In the genomic region with DNA sequence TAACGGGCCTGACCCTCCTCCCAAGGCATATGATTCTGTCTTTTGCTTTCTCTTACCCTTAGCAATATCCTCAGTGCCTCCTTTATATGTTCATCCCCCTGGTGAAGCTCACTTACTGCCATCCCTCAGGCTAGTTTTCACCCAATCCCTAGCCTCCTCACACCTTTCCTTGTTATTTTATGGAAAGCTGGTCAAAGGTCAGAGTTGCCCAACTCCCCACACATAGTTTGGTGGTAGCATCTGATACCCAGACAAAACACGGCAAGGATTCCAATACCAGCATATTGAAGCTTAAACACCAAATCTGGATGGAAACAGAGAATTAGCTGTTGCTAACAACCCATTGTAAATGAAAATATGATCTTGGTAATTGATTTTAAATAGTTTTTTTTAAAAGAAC, we compare ENCODE assay signal across 10 cellular contexts.
A peak's percentile ranks its signal among the peaks of the same experiment; 100 is the strongest.
DNase-seq lines count a peak whose midpoint lies in the region; ATAC-seq, FAIRE-seq and TF ChIP-seq lines count a peak whose summit lies in the region.
"Had no signal": no experiment of that assay in that cellular context is flagged by ENCODE, and none has a peak within 500 bp of the region (broad histone marks: within the 10 kb centered on the region; RNA-seq: fewer than 3 reads in every experiment).

No MANE protein-coding gene starts in this region.

- POLR2A ChIA-PET in CD8-positive, alpha-beta memory T cell (lab: Charles Lee), result interaction anchor here (0.7 to 1.1 kb wide), 2 partner anchors 13 kb away, joined by 3 to 4 read pairs; no protein-coding TSS in a partner anchor

- FAIRE-seq in D721Med (lab: Jason Lieb, UNC), result no peak

- intact Hi-C loops in psoas muscle (cut with DNase I), result loop anchor here in 1 of 2 donors (5.0 kb wide), 1 partner anchor 40 kb away; no protein-coding TSS in a partner anchor

- no peak overlapping the region for H3K4me3 ChIP-seq in CD8-positive, alpha-beta memory T cell (ENCODE audit: low read length)
- peak overlapping the region in 1 of 2 donors; percentile 20 for H3K4me3 ChIP-seq in gastroesophageal sphincter
- peak overlapping the region; percentile 46 for H3K4me3 ChIP-seq in psoas muscle

- H3K27me3 Mint-ChIP-seq in CD8-positive, alpha-beta memory T cell, result peaks cover 0 to 2% of the 10 kb centered on the region in 2 donors

- H3K4me3 Mint-ChIP-seq in CD8-positive, alpha-beta memory T cell, result no peak overlapping the region

- DNase-seq in CD8-positive, alpha-beta memory T cell, result no peak
- peak; percentile 27 for DNase-seq in SW480 (ENCODE audit: low spot score)
- no peak for DNase-seq in psoas muscle
- no peak for DNase-seq in D721Med (ENCODE audit: insufficient read length, low spot score)
- DNase-seq: DMS 273 treated with DMSO at 0.1 percent for 48 hours, NCI-H82 had no signal

- peaks cover 50 to 71% (median 58%) of the 10 kb centered on the region in 3 donors for H3K4me1 Mint-ChIP-seq in CD8-positive, alpha-beta memory T cell

- no peak for TF ChIP-seq POLR2A in gastroesophageal sphincter (IDR thresholded peaks at IDR 0.05)

- TF ChIP-seq EP300 in gastroesophageal sphincter (IDR thresholded peaks at IDR 0.05), result no peak

- no peaks in the 10 kb centered on the region for H3K27me3 ChIP-seq in CD8-positive, alpha-beta memory T cell (ENCODE audit: insufficient read depth, low read length, poor library complexity, severe bottlenecking)
- H3K27me3 ChIP-seq in gastroesophageal sphincter (no peaks in the 10 kb centered on the region), psoas muscle (ENCODE audit: insufficient read depth in 3 of 3, low read length in 2 of 3) (no peaks in the 10 kb centered on the region)

- 13 to 34% methylated on average over 2 of the region's 2 CpGs for WGBS in gastroesophageal sphincter (ENCODE audit: low coverage in 1 of 2), 2 donors
- WGBS in psoas muscle, 3 donors, result 34 to 40% (median 37%) methylated on average over 2 of the region's 2 CpGs

- no peaks in the 10 kb centered on the region for H3K36me3 ChIP-seq in CD8-positive, alpha-beta memory T cell (ENCODE audit: insufficient read depth, low read length)
- H3K36me3 ChIP-seq in gastroesophageal sphincter, result no peaks in the 10 kb centered on the region
- H3K36me3 ChIP-seq in psoas muscle (ENCODE audit: insufficient read depth in 1 of 2, low read depth in 1 of 2), result no peaks in the 10 kb centered on the region

- H3K27ac Mint-ChIP-seq in CD8-positive, alpha-beta memory T cell, result peak overlapping the region in 5 of 8 donors; percentile 17 to 78 (median 33)

- peaks cover 11% of the 10 kb centered on the region for H3K4me1 ChIP-seq in CD8-positive, alpha-beta memory T cell (ENCODE audit: insufficient read depth, low read length)
- H3K4me1 ChIP-seq in gastroesophageal sphincter (peaks cover 4 to 47% (median 10%) of the 10 kb centered on the region in 3 donors), psoas muscle (peaks cover 31% of the 10 kb centered on the region)

- no peak for TF ChIP-seq CTCF in gastroesophageal sphincter (IDR thresholded peaks at IDR 0.05)
- TF ChIP-seq CTCF in psoas muscle (IDR thresholded peaks at IDR 0.05), result no peak
- TF ChIP-seq CTCF in D721Med (IDR thresholded peaks at IDR 0.05; ENCODE audit: insufficient read depth, missing control alignments), result no peak

- ATAC-seq in gastroesophageal sphincter, result peak; percentile 34
- peak; percentile 11 to 53 (median 48) for ATAC-seq in psoas muscle
- no peak for ATAC-seq in GM19463 (IDR thresholded peaks at IDR 0.05; ENCODE audit: unreplicated experiment)
- no peak for ATAC-seq in HG02623 (IDR thresholded peaks at IDR 0.05; ENCODE audit: unreplicated experiment)
- no peak for ATAC-seq in HG03095 (IDR thresholded peaks at IDR 0.05; ENCODE audit: unreplicated experiment)

- CTCF ChIA-PET in CD8-positive, alpha-beta memory T cell (lab: Charles Lee), result interaction anchor here (1.1 kb wide), 1 partner anchor 82 kb away, joined by 4 read pairs; no protein-coding TSS in a partner anchor

- H3K9me3 Mint-ChIP-seq in CD8-positive, alpha-beta memory T cell, result peaks cover 0 to 14% (median 0%) of the 10 kb centered on the region in 5 donors

- no peak overlapping the region for H3K27ac ChIP-seq in CD8-positive, alpha-beta memory T cell (ENCODE audit: low read depth, low read length)
- H3K27ac ChIP-seq in gastroesophageal sphincter (peak overlapping the region; percentile 71 to 86 (median 84)), psoas muscle (peak overlapping the region; percentile 85)

- H3K36me3 Mint-ChIP-seq in CD8-positive, alpha-beta memory T cell, result peaks cover 10 to 42% (median 22%) of the 10 kb centered on the region in 3 donors

- no peaks in the 10 kb centered on the region for H3K9me3 ChIP-seq in CD8-positive, alpha-beta memory T cell (ENCODE audit: low read length)
- H3K9me3 ChIP-seq in gastroesophageal sphincter, result no peaks in the 10 kb centered on the region
- no peaks in the 10 kb centered on the region for H3K9me3 ChIP-seq in psoas muscle

Comparison
In these comparisons a context has a peak if more than half of its experiments do, and no peak if none do; other contexts are left out.
1. ATAC-seq: peak in gastroesophageal sphincter (single experiment) and psoas muscle (4 of 4); none in GM19463 (single experiment), HG02623 (single experiment) and HG03095 (single experiment).